In the genomic region with DNA sequence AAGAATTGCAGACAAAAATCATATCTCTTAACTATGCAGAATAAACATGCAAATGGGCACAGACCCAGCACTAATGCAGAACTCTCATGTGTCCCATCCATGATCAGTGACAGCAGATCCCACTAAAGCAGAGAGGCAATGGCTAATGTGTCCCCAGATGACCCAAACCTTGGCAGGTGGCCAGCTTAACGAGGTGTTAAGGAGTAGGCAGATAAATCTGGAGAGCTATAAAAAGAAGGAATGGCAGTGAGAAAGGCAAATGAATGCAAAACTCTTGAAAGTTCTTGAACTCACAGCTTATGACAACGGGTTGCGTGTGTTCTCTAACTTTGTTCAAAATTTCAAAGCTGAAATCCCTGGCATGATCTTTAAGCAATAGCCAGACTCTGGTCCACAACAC, we compare ENCODE assay signal across 10 cellular contexts.
A peak's percentile ranks its signal among the peaks of the same experiment; 100 is the strongest.
DNase-seq lines count a peak whose midpoint lies in the region; ATAC-seq lines count a peak whose summit lies in the region.
"Had no signal": no experiment of that assay in that cellular context is flagged by ENCODE, and none has a peak within 500 bp of the region (broad histone marks: within the 10 kb centered on the region; RNA-seq: fewer than 3 reads in every experiment).

No MANE protein-coding gene starts in this region.

- peak; percentile 53 for ATAC-seq in left colon
- ATAC-seq in GM18858 (IDR thresholded peaks at IDR 0.05; ENCODE audit: unreplicated experiment), result no peak
- no peak for ATAC-seq in HG03354 (IDR thresholded peaks at IDR 0.05; ENCODE audit: poor library complexity, severe bottlenecking, unreplicated experiment)
- no peak for ATAC-seq in GM18861 (IDR thresholded peaks at IDR 0.05; ENCODE audit: unreplicated experiment)

- intact Hi-C loops in left colon (cut with DNase I, micrococcal nuclease), result no loop called here

- DNase-seq in DMS53 (lab: John Stamatoyannopoulos, UW) (peak; percentile 44), NCI-H1694 (lab: John Stamatoyannopoulos, UW) (peak; percentile 58), SK-N-DZ (ENCODE audit: low spot score) (peak; percentile 13), left colon (peak in 1 of 2 donors; percentile 66)
- DNase-seq in stimulated activated naive CD4-positive, alpha-beta T cell (lab: John Stamatoyannopoulos, UW), result no peak
- DNase-seq: activated CD8-positive, alpha-beta memory T cell treated with anti-CD3 and anti-CD28 coated beads, Interleukin-2, amount 50 U/mL, for 48 hours; HFFc6 had no signal

Comparison
In these comparisons a context has a peak if more than half of its experiments do, and no peak if none do; other contexts are left out.
1. DNase-seq: peak in DMS53 (single experiment), NCI-H1694 (single experiment) and SK-N-DZ (single experiment); none in stimulated activated naive CD4-positive, alpha-beta T cell (0 of 6).